ENCODE assay signal across 16 cellular contexts in genomic region chr9:93258419-93258817, GRCh38.
DNase-seq lines count a peak whose midpoint lies in the region; ATAC-seq and TF ChIP-seq lines count a peak whose summit lies in the region.
"Had no signal": no experiment of that assay in that cellular context is flagged by ENCODE, and none has a peak within 500 bp of the region (broad histone marks: within the 10 kb centered on the region; RNA-seq: fewer than 3 reads in every experiment).

No MANE protein-coding gene starts in this region.

- H3K27ac ChIP-seq in DND-41 (ENCODE audit: low read length): no peak overlapping the region

- no peaks in the 10 kb centered on the region for H3K79me2 ChIP-seq in DND-41 (ENCODE audit: insufficient read depth, low read length)

- TF ChIP-seq CTCF in DND-41 (IDR thresholded peaks at IDR 0.05; ENCODE audit: borderline replicate concordance, extremely low read depth, low read length, poor library complexity, severe bottlenecking) (no peak), progenitor cell of endocrine pancreas (IDR thresholded peaks at IDR 0.05; ENCODE audit: unreplicated experiment) (no peak)

- no peak for ATAC-seq in DND-41 (ENCODE audit: insufficient read depth, low read depth)
- ATAC-seq in left lobe of liver: no peak
- ATAC-seq in GM18870 (IDR thresholded peaks at IDR 0.05; ENCODE audit: unreplicated experiment): no peak
- ATAC-seq: Panc1 had no signal

- no peak overlapping the region for H3K4me2 ChIP-seq in DND-41 (ENCODE audit: insufficient read depth, low read length)

- no peaks in the 10 kb centered on the region for H3K36me3 ChIP-seq in DND-41 (ENCODE audit: insufficient read depth, low read length)

- no peaks in the 10 kb centered on the region for H3K4me1 Mint-ChIP-seq in progenitor cell of endocrine pancreas (ENCODE audit: low read depth)

- no peaks in the 10 kb centered on the region for H3K9me3 ChIP-seq in DND-41 (ENCODE audit: insufficient read depth, low read length, severe bottlenecking)

- H3K27me3 Mint-ChIP-seq in progenitor cell of endocrine pancreas: no peaks in the 10 kb centered on the region

- peaks cover 16% of the 10 kb centered on the region for H3K36me3 Mint-ChIP-seq in progenitor cell of endocrine pancreas (ENCODE audit: insufficient read depth)

- DNase-seq in activated CD8-positive, alpha-beta memory T cell treated with anti-CD3 and anti-CD28 coated beads for 24 hours: peak; percentile 33
- no peak for DNase-seq in activated CD8-positive, alpha-beta memory T cell treated with anti-CD3 and anti-CD28 coated beads, Interleukin-2, amount 50 U/mL, for 4 hours
- peak; percentile 0 for DNase-seq in DND-41
- peak; percentile 21 for DNase-seq in left lobe of liver (ENCODE audit: low spot score)
- DNase-seq in progenitor cell of endocrine pancreas (ENCODE audit: low spot score, unreplicated experiment): no peak
- no peak for DNase-seq in HuH-7 (ENCODE audit: low spot score)
- DNase-seq in SKM-1 (lab: John Stamatoyannopoulos, UW; ENCODE audit: unreplicated experiment): no peak
- DNase-seq: C1 segment of cervical spinal cord, GOT3, KBM-7, NCI-H1436, NCI-H2029 treated with DMSO at 0.1 percent for 48 hours, NCI-H510A, NCI-H82 had no signal

- H3K4me1 ChIP-seq in DND-41 (ENCODE audit: insufficient read depth, low read length): peaks cover 9% of the 10 kb centered on the region

- no peak overlapping the region for H3K4me3 ChIP-seq in DND-41 (ENCODE audit: low read depth in 1 of 2, low read length in 2 of 2)

- no peaks in the 10 kb centered on the region for H3K9me3 Mint-ChIP-seq in progenitor cell of endocrine pancreas (ENCODE audit: low read depth)

- no peaks in the 10 kb centered on the region for H3K27me3 ChIP-seq in DND-41 (ENCODE audit: insufficient read depth, low read length, poor library complexity)

- H3K9ac ChIP-seq in DND-41 (ENCODE audit: low read depth, low read length): no peak overlapping the region

- no peak overlapping the region for H3K4me3 Mint-ChIP-seq in progenitor cell of endocrine pancreas (ENCODE audit: low read depth)

- H2AFZ ChIP-seq in DND-41 (ENCODE audit: low read depth, low read length): no peak overlapping the region

- H3K27ac Mint-ChIP-seq in progenitor cell of endocrine pancreas: peak overlapping the region; percentile 56

- no peaks in the 10 kb centered on the region for H4K20me1 ChIP-seq in DND-41 (ENCODE audit: insufficient read depth, low read length)

Comparison
In these comparisons a context has a peak if more than half of its experiments do, and no peak if none do; other contexts are left out.
1. DNase-seq: peak in activated CD8-positive, alpha-beta memory T cell treated with anti-CD3 and anti-CD28 coated beads for 24 hours (single experiment), DND-41 (single experiment) and left lobe of liver (single experiment); none in activated CD8-positive, alpha-beta memory T cell treated with anti-CD3 and anti-CD28 coated beads, Interleukin-2, amount 50 U/mL, for 4 hours (single experiment), progenitor cell of endocrine pancreas (single experiment), HuH-7 (single experiment) and SKM-1 (single experiment).